Comparison of ENCODE assay signal across 1 cellular context in the genomic region with DNA sequence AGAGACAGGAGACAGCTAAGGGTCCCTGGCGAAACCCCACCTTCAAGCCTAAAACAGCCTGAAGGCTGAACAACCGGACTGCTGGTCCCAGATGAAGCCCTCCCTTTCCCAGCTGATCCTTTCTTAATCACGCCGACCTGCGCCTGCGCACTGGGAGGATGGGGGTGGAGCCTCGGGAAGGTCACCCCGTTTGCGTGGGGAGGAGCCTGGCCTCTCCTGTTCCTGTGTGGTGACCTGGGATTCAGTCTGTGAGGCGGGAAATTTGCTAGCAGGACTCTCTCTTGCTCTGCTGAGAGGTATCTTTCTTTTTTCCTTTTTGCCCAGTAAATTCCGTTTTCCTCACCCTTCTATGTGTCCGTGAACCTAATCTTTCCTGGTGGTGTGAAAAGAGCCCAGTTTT.
TF ChIP-seq lines count a peak whose summit lies in the region.

No MANE protein-coding gene starts in this region.

TF ChIP-seq in endothelial cell of umbilical vein, 7 proteins besides CTCF, POLR2A, EP300 and RAD21 (continued from another document):
- TF ChIP-seq GATA2 (IDR thresholded peaks at IDR 0.05; ENCODE audit: insufficient read depth, insufficient read length, low read depth, low read length), result no peak
- TF ChIP-seq FOS (IDR thresholded peaks at IDR 0.05; ENCODE audit: borderline replicate concordance, insufficient read depth, low read length), result no peak
- TF ChIP-seq JUN (IDR thresholded peaks at IDR 0.05; ENCODE audit: borderline replicate concordance, insufficient read depth, insufficient read length, low read depth), result no peak
